ENCODE assay signal across 10 cellular contexts in the genomic region with DNA sequence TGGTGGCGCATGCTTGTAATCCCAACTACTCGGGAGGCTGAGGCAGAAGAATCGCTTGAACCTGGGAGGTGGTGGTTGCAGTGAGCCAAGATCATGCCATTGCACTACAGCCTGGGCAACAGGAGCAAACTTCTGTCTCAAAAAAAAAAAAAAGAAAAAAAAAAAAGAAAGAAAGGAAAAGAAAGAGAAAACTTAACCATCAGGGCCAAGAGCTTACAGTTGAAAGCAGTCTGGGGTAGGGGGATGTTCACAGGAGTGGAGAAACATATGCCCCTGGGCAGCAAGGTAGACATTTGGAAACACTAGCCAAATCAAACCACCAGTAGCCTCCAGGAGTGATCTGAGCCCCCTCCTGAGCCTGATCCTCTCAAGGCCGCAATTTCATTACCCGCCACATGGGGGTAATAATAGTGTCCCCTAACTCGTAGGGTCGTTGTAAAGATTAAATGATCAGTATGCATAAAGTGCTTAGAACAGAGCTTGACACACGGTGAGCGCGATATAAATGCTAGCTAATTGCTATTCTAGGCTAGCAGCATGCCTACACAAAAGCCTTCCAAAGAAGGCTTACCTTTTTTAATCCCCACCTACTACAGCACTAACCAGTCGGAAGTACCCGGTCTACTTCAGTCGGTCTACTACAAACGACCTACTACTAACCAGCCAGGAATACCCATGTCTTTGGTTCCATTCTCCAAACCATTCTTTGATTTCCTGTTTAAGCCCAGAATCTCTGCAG.
DNase-seq lines count a peak whose midpoint lies in the region; ATAC-seq and TF ChIP-seq lines count a peak whose summit lies in the region.
"Had no signal": no experiment of that assay in that cellular context is flagged by ENCODE, and none has a peak within 500 bp of the region (broad histone marks: within the 10 kb centered on the region; RNA-seq: fewer than 3 reads in every experiment).

No MANE protein-coding gene starts in this region.

- no peak for ATAC-seq in GM18873 (IDR thresholded peaks at IDR 0.05; ENCODE audit: low FRiP score, unreplicated experiment)

- H3K4me1 ChIP-seq in colonic mucosa: no peaks in the 10 kb centered on the region

- H3K9me3 ChIP-seq in colonic mucosa (no peaks in the 10 kb centered on the region), neural cell (ENCODE audit: low read length) (no peaks in the 10 kb centered on the region)

- TF ChIP-seq CTCF in colonic mucosa (IDR thresholded peaks at IDR 0.05) (no peak), neural cell (IDR thresholded peaks at IDR 0.05; ENCODE audit: poor library complexity, severe bottlenecking) (peak; percentile 45)

- H3K27me3 ChIP-seq in colonic mucosa: peaks cover 7% of the 10 kb centered on the region
- H3K27me3 ChIP-seq in neural cell (ENCODE audit: insufficient read depth, low read depth, low read length): peaks cover 4% of the 10 kb centered on the region

- intact Hi-C loops in colonic mucosa (cut with DNase I): no loop called here

- no peak overlapping the region for H2AFZ ChIP-seq in neural cell (ENCODE audit: low read depth, low read length)

- H3K27ac ChIP-seq in colonic mucosa: peak overlapping the region; percentile 66
- H3K27ac ChIP-seq in neural cell (ENCODE audit: low read length): no peak overlapping the region
- H3K27ac ChIP-seq: parathyroid adenoma had no signal

- H3K36me3 ChIP-seq in colonic mucosa (no peaks in the 10 kb centered on the region), neural cell (ENCODE audit: insufficient read depth, low read length) (peaks cover 3% of the 10 kb centered on the region)

- H3K4me3 ChIP-seq in colonic mucosa (no peak overlapping the region), neural cell (ENCODE audit: low read length) (peak overlapping the region; percentile 83)

- H3F3A ChIP-seq in neural cell (ENCODE audit: insufficient read depth, low read length, poor library complexity, severe bottlenecking): no peaks in the 10 kb centered on the region

- TF ChIP-seq EP300 in neural cell (conservative IDR thresholded peaks at IDR 0.05; ENCODE audit: poor library complexity, severe bottlenecking): no peak

- peak; percentile 43 for DNase-seq in ELF-1 (ENCODE audit: low read depth, low spot score)
- DNase-seq in Kasumi-1 (lab: John Stamatoyannopoulos, UW): peak; percentile 58 to 60
- no peak for DNase-seq in colonic mucosa
- no peak for DNase-seq in NCI-H1694 treated with DMSO at 0.1 percent for 48 hours (lab: John Stamatoyannopoulos, UW)
- DNase-seq in HuH-7.5 (ENCODE audit: low spot score): no peak
- DNase-seq: cerebellar nuclear complex, NCI-H2107 had no signal

- no peak overlapping the region for H3K4me2 ChIP-seq in neural cell (ENCODE audit: low read length)

- TF ChIP-seq RAD21 in neural cell (conservative IDR thresholded peaks at IDR 0.05): no peak

- no peaks in the 10 kb centered on the region for H3K79me2 ChIP-seq in neural cell (replicated peaks; ENCODE audit: insufficient read depth, low read length)

- no peaks in the 10 kb centered on the region for H3K9me2 ChIP-seq in neural cell (ENCODE audit: insufficient read depth, low read length)

- H4K20me1 ChIP-seq in neural cell (ENCODE audit: insufficient read depth): no peaks in the 10 kb centered on the region

- H3K9ac ChIP-seq in colonic mucosa (ENCODE audit: low read depth in 2 of 2, low read length in 2 of 2) (no peak overlapping the region), neural cell (ENCODE audit: low read length) (no peak overlapping the region)
- H3K9ac ChIP-seq: parathyroid adenoma had no signal

TF ChIP-seq in neural cell, 6 proteins besides CTCF, POLR2A, EP300 and RAD21:
- TF ChIP-seq MXI1 (conservative IDR thresholded peaks at IDR 0.05; ENCODE audit: poor library complexity, severe bottlenecking) (no peak), EZH2 (IDR thresholded peaks at IDR 0.05; ENCODE audit: borderline replicate concordance, insufficient read depth, low read length, poor library complexity, severe bottlenecking) (no peak), SMC3 (conservative IDR thresholded peaks at IDR 0.05; ENCODE audit: poor library complexity) (no peak), POLR2AphosphoS5 (IDR thresholded peaks at IDR 0.05) (no peak), TAF1 (IDR thresholded peaks at IDR 0.05; ENCODE audit: low read depth) (no peak)
- TF ChIP-seq, protein P1, sequence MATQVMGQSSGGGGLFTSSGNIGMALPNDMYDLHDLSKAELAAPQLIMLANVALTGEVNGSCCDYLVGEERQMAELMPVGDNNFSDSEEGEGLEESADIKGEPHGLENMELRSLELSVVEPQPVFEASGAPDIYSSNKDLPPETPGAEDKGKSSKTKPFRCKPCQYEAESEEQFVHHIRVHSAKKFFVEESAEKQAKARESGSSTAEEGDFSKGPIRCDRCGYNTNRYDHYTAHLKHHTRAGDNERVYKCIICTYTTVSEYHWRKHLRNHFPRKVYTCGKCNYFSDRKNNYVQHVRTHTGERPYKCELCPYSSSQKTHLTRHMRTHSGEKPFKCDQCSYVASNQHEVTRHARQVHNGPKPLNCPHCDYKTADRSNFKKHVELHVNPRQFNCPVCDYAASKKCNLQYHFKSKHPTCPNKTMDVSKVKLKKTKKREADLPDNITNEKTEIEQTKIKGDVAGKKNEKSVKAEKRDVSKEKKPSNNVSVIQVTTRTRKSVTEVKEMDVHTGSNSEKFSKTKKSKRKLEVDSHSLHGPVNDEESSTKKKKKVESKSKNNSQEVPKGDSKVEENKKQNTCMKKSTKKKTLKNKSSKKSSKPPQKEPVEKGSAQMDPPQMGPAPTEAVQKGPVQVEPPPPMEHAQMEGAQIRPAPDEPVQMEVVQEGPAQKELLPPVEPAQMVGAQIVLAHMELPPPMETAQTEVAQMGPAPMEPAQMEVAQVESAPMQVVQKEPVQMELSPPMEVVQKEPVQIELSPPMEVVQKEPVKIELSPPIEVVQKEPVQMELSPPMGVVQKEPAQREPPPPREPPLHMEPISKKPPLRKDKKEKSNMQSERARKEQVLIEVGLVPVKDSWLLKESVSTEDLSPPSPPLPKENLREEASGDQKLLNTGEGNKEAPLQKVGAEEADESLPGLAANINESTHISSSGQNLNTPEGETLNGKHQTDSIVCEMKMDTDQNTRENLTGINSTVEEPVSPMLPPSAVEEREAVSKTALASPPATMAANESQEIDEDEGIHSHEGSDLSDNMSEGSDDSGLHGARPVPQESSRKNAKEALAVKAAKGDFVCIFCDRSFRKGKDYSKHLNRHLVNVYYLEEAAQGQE (IDR thresholded peaks at IDR 0.05; ENCODE audit: borderline replicate concordance): no peak
TF ChIP-seq in neural cell: peak in this region for 0.

Comparison
In these comparisons a context has a peak if more than half of its experiments do, and no peak if none do; other contexts are left out.
1. DNase-seq: peak in ELF-1 (single experiment) and Kasumi-1 (2 of 2); none in colonic mucosa (single experiment), NCI-H1694 treated with DMSO at 0.1 percent for 48 hours (single experiment) and HuH-7.5 (single experiment).